15 cellular contexts compared by ENCODE assay signal in genomic region chr15:53658827-53659226, GRCh38.
A peak's percentile ranks its signal among the peaks of the same experiment; 100 is the strongest.
DNase-seq lines count a peak whose midpoint lies in the region; ATAC-seq and TF ChIP-seq lines count a peak whose summit lies in the region.
"Had no signal": no experiment of that assay in that cellular context is flagged by ENCODE, and none has a peak within 500 bp of the region (broad histone marks: within the 10 kb centered on the region; RNA-seq: fewer than 3 reads in every experiment).

No MANE protein-coding gene starts in this region.

- H3K9me3 Mint-ChIP-seq in immature natural killer cell = peaks cover 0 to 9% (median 0%) of the 10 kb centered on the region in 6 donors
- H3K9me3 Mint-ChIP-seq: activated naive CD8-positive, alpha-beta T cell treated with anti-CD3 and anti-CD28 coated beads for 36 hours had no signal

- no peaks in the 10 kb centered on the region for H3K9me3 ChIP-seq in HEK293 (ENCODE audit: control insufficient read depth, insufficient read depth, low read depth, low read length)
- no peaks in the 10 kb centered on the region for H3K9me3 ChIP-seq in mucosa of descending colon
- H3K9me3 ChIP-seq in MG63 = no peaks in the 10 kb centered on the region
- H3K9me3 ChIP-seq: heart left ventricle, suprapubic skin had no signal

- no peaks in the 10 kb centered on the region; the same call in none of the 2 replicates for H3K27me3 ChIP-seq in MG63
- H3K27me3 ChIP-seq: suprapubic skin had no signal

- no peaks in the 10 kb centered on the region for H3K4me1 Mint-ChIP-seq in immature natural killer cell
- H3K4me1 Mint-ChIP-seq: activated naive CD8-positive, alpha-beta T cell treated with anti-CD3 and anti-CD28 coated beads for 36 hours had no signal

- H3K36me3 Mint-ChIP-seq in immature natural killer cell = no peaks in the 10 kb centered on the region
- H3K36me3 Mint-ChIP-seq: activated naive CD8-positive, alpha-beta T cell treated with anti-CD3 and anti-CD28 coated beads for 36 hours had no signal

- H3K4me1 ChIP-seq in HEK293 (ENCODE audit: control insufficient read depth, insufficient read depth, low read length) (no peaks in the 10 kb centered on the region), mucosa of descending colon (ENCODE audit: low read depth) (no peaks in the 10 kb centered on the region)
- H3K4me1 ChIP-seq: heart left ventricle, suprapubic skin had no signal

- TF ChIP-seq CTCF in HEK293 (tag by site-specific recombination; IDR thresholded peaks at IDR 0.05) (no peak), mucosa of descending colon (IDR thresholded peaks at IDR 0.05) (no peak), GM13977 (IDR thresholded peaks at IDR 0.05; ENCODE audit: extremely low read depth, insufficient read depth, missing control alignments) (no peak)

- DNase-seq in NCI-H2081 treated with DMSO at 0.1 percent for 48 hours (lab: John Stamatoyannopoulos, UW) = peak; percentile 95
- DNase-seq in NCI-H774 (lab: John Stamatoyannopoulos, UW) = peak; percentile 94
- peak in 1 of 3 donors; percentile 11 for DNase-seq in mucosa of descending colon
- DNase-seq in GM13977 (ENCODE audit: low spot score) = no peak
- DNase-seq in immature natural killer cell = no peak
- DNase-seq in MG63 = no peak
- DNase-seq: activated naive CD8-positive, alpha-beta T cell treated with anti-CD3 and anti-CD28 coated beads for 36 hours; heart left ventricle; posterior cingulate gyrus; T-helper 1 cell had no signal

- H3K36me3 ChIP-seq in HEK293 (ENCODE audit: control insufficient read depth in 2 of 2, insufficient read depth in 1 of 2, low read length in 2 of 2) (no peaks in the 10 kb centered on the region), mucosa of descending colon (ENCODE audit: low read depth) (no peaks in the 10 kb centered on the region), MG63 (no peaks in the 10 kb centered on the region)
- H3K36me3 ChIP-seq: heart left ventricle, suprapubic skin had no signal

- in situ Hi-C loops in GM13977 (cut with MboI; ENCODE audit: low pct_unique_long_range_greater_than_20kb, low sequenced_read_pairs, unreplicated experiment) = no loop called here

- peaks cover 0 to 4% (median 4%) of the 10 kb centered on the region in 3 donors for H3K27me3 Mint-ChIP-seq in immature natural killer cell (ENCODE audit: low read depth in 3 of 3)
- H3K27me3 Mint-ChIP-seq: activated naive CD8-positive, alpha-beta T cell treated with anti-CD3 and anti-CD28 coated beads for 36 hours had no signal

- H3K27ac ChIP-seq in HEK293 (ENCODE audit: extremely low read depth, low read depth, low read length) = no peak overlapping the region
- H3K27ac ChIP-seq: heart left ventricle, suprapubic skin had no signal

- POLR2A ChIA-PET in HEK293 (lab: Yijun Ruan, JAX) = no interaction called here

- CTCF ChIA-PET in HEK293 (lab: Yijun Ruan, JAX) = interaction anchor here (0.6 kb wide), 1 partner anchor 15 kb away, joined by 3 read pairs; no protein-coding TSS in a partner anchor

- intact Hi-C loops in mucosa of descending colon (cut with DNase I, micrococcal nuclease) = no loop called here

- no peak overlapping the region for H3K27ac Mint-ChIP-seq in immature natural killer cell
- H3K27ac Mint-ChIP-seq: activated naive CD8-positive, alpha-beta T cell treated with anti-CD3 and anti-CD28 coated beads for 36 hours had no signal

- no peak overlapping the region for H3K4me3 ChIP-seq in HEK293 (ENCODE audit: low read depth, low read length)
- no peak overlapping the region for H3K4me3 ChIP-seq in mucosa of descending colon
- no peak overlapping the region for H3K4me3 ChIP-seq in MG63
- H3K4me3 ChIP-seq: heart left ventricle, suprapubic skin had no signal

- H3K4me3 Mint-ChIP-seq in immature natural killer cell = no peak overlapping the region
- H3K4me3 Mint-ChIP-seq: activated naive CD8-positive, alpha-beta T cell treated with anti-CD3 and anti-CD28 coated beads for 36 hours had no signal

- peak; percentile 37 for ATAC-seq in mucosa of descending colon
- no peak for ATAC-seq in HG03108 (IDR thresholded peaks at IDR 0.05; ENCODE audit: unreplicated experiment)
- ATAC-seq: activated CD4-positive, CD25-positive, alpha-beta regulatory T cell treated with anti-CD3 and anti-CD28 coated beads, Interleukin-2, amount 50 U/mL, for 24 hours; heart left ventricle; Panc1 had no signal

TF ChIP-seq in HEK293, 187 proteins besides CTCF, POLR2A, EP300 and RAD21:
- TF ChIP-seq FEZF1 (tag by site-specific recombination; IDR thresholded peaks at IDR 0.05) (peak; percentile 13; the same call in 1 of the 2 replicates), OSR2 (tag by site-specific recombination; IDR thresholded peaks at IDR 0.05) (0 out of 2 replicates have a peak, but pooled peaks have one; percentile 30), ZBTB8A (tag by site-specific recombination; IDR thresholded peaks at IDR 0.05) (no peak), ZBTB44 (tag by site-specific recombination; IDR thresholded peaks at IDR 0.05) (0 out of 2 replicates have a peak, but pooled peaks have one; percentile 18)

Comparison
In these comparisons a context has a peak if more than half of its experiments do, and no peak if none do; other contexts are left out.
1. DNase-seq: peak in NCI-H2081 treated with DMSO at 0.1 percent for 48 hours (single experiment) and NCI-H774 (single experiment); none in GM13977 (single experiment), immature natural killer cell (0 of 3) and MG63 (single experiment).